ENCODE assay signal across 1 cellular context in the genomic region with DNA sequence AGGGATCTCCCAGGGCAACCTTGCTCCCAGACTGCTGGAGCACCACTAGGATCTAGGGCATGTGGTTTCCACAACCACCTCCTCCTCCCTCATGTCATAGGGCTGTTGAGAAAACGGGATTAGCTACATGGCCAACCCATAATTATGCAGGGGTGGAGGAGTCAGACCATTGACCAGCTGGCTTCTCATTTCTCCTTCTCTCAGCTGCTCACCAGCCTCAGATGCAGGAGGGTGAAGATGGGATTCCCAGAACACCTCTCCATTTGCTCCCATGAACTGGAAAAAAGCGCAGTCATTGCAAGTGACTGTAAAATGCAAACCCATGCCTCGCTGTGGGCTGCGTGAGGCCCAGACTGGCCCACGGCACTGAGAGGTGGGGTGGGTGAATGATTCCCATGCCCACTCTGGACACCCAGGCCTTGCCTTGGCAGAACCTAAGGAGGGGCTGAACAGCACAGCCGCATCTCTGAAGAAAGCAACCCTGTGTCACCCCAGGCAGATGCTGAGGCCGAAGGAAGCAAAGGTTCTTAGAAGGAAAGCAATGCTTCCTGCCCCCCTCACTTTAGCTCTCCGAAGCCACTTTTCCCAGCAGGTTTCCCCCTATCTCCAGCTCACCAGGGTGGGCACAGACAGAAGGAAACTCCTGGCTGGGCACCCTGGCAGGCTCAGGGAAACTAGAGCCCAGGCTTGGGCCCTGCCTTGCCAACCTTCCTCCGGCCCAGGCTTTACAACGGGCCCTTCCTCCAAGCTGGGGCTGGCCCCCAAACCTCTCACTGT.
TF ChIP-seq lines count a peak whose summit lies in the region.

No MANE protein-coding gene starts in this region.

TF ChIP-seq in GM23338, 12 proteins besides CTCF, POLR2A, EP300 and RAD21 (continued from another document):
- TF ChIP-seq, protein P1, sequence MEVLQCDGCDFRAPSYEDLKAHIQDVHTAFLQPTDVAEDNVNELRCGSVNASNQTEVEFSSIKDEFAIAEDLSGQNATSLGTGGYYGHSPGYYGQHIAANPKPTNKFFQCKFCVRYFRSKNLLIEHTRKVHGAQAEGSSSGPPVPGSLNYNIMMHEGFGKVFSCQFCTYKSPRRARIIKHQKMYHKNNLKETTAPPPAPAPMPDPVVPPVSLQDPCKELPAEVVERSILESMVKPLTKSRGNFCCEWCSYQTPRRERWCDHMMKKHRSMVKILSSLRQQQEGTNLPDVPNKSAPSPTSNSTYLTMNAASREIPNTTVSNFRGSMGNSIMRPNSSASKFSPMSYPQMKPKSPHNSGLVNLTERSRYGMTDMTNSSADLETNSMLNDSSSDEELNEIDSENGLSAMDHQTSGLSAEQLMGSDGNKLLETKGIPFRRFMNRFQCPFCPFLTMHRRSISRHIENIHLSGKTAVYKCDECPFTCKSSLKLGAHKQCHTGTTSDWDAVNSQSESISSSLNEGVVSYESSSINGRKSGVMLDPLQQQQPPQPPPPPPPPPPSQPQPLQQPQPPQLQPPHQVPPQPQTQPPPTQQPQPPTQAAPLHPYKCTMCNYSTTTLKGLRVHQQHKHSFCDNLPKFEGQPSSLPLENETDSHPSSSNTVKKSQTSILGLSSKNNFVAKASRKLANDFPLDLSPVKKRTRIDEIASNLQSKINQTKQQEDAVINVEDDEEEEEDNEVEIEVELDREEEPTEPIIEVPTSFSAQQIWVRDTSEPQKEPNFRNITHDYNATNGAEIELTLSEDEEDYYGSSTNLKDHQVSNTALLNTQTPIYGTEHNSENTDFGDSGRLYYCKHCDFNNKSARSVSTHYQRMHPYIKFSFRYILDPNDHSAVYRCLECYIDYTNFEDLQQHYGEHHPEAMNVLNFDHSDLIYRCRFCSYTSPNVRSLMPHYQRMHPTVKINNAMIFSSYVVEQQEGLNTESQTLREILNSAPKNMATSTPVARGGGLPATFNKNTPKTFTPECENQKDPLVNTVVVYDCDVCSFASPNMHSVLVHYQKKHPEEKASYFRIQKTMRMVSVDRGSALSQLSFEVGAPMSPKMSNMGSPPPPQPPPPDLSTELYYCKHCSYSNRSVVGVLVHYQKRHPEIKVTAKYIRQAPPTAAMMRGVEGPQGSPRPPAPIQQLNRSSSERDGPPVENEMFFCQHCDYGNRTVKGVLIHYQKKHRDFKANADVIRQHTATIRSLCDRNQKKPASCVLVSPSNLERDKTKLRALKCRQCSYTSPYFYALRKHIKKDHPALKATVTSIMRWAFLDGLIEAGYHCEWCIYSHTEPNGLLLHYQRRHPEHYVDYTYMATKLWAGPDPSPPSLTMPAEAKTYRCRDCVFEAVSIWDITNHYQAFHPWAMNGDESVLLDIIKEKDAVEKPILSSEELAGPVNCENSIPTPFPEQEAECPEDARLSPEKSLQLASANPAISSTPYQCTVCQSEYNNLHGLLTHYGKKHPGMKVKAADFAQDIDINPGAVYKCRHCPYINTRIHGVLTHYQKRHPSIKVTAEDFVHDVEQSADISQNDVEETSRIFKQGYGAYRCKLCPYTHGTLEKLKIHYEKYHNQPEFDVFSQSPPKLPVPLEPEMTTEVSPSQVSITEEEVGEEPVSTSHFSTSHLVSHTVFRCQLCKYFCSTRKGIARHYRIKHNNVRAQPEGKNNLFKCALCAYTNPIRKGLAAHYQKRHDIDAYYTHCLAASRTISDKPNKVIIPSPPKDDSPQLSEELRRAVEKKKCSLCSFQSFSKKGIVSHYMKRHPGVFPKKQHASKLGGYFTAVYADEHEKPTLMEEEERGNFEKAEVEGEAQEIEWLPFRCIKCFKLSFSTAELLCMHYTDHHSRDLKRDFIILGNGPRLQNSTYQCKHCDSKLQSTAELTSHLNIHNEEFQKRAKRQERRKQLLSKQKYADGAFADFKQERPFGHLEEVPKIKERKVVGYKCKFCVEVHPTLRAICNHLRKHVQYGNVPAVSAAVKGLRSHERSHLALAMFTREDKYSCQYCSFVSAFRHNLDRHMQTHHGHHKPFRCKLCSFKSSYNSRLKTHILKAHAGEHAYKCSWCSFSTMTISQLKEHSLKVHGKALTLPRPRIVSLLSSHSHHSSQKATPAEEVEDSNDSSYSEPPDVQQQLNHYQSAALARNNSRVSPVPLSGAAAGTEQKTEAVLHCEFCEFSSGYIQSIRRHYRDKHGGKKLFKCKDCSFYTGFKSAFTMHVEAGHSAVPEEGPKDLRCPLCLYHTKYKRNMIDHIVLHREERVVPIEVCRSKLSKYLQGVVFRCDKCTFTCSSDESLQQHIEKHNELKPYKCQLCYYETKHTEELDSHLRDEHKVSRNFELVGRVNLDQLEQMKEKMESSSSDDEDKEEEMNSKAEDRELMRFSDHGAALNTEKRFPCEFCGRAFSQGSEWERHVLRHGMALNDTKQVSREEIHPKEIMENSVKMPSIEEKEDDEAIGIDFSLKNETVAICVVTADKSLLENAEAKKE (CRISPR knock-in tag; IDR thresholded peaks at IDR 0.05): no peak
- TF ChIP-seq NANOG (IDR thresholded peaks at IDR 0.05; ENCODE audit: borderline replicate concordance): no peak
- no peak for TF ChIP-seq JUNB (IDR thresholded peaks at IDR 0.05; ENCODE audit: unreplicated experiment)
